1 cellular context compared by ENCODE assay signal in the genomic region with DNA sequence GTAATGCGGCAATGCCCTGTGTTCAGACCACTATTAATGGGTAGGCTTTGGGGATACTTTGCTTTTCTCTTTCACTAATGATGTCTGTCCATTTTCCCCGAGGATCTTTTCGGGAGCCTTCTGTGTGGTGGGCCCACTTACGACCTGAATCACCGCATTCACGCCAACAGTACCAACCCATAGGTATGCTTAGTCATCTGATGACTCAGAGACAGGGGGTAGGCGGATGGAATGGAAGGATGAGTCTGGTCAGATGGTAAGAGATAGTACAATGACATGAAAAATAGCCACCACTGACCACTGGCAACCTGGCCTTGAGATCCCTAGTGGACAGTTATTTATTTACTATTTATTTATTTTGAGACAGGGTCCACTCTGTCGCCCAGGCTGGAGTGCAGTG.
A peak's percentile ranks its signal among the peaks of the same experiment; 100 is the strongest.
TF ChIP-seq lines count a peak whose summit lies in the region.

No MANE protein-coding gene starts in this region.

TF ChIP-seq in K562, 482 proteins besides CTCF, POLR2A, EP300 and RAD21:
- TF ChIP-seq RCOR1 (IDR thresholded peaks at IDR 0.05; ENCODE audit: borderline replicate concordance in 1 of 2, low read depth in 2 of 2, low read length in 2 of 2) (peak in 1 of 2 experiments; percentile 68; a peak in 1 of 4 replicates), DPF2 (IDR thresholded peaks at IDR 0.05) (peak; percentile 76), PHF21A (IDR thresholded peaks at IDR 0.05; ENCODE audit: borderline replicate concordance, low read depth) (no peak), KDM1A (IDR thresholded peaks at IDR 0.05) (0 out of 4 replicates have a peak, but pooled peaks of 1 of the 2 experiments have one; percentile 18), PHTF2 (CRISPR knock-in tag; IDR thresholded peaks at IDR 0.05) (no peak), ZNF316 (IDR thresholded peaks at IDR 0.05) (peak; percentile 76), MAFF (IDR thresholded peaks at IDR 0.05; ENCODE audit: low read length) (peak; percentile 55; the same call in 1 of the 2 replicates), SMARCA4 (IDR thresholded peaks at IDR 0.05) (peak; percentile 74), PKNOX1 (IDR thresholded peaks at IDR 0.05) (peak; percentile 42), SNIP1 (IDR thresholded peaks at IDR 0.05; ENCODE audit: low read depth) (0 out of 2 replicates have a peak, but pooled peaks have one; percentile 23), FOS (IDR thresholded peaks at IDR 0.05; ENCODE audit: extremely low read depth, insufficient read length) (peak; percentile 55), MAFK (IDR thresholded peaks at IDR 0.05; ENCODE audit: low read length) (peak; percentile 68), CTBP1 (IDR thresholded peaks at IDR 0.05; ENCODE audit: borderline replicate concordance) (peak; percentile 90), JUND (IDR thresholded peaks at IDR 0.05; ENCODE audit: borderline replicate concordance, low read depth, low read length) (peak; percentile 94), JUND (tag; IDR thresholded peaks at IDR 0.05; ENCODE audit: borderline replicate concordance, low read depth, low read length) (peak; percentile 94), CBFA2T3 (IDR thresholded peaks at IDR 0.05) (peak; percentile 23; the same call in 1 of the 2 replicates), SMC3 (conservative IDR thresholded peaks at IDR 0.05; ENCODE audit: insufficient read depth, low read depth, low read length) (no peak), NFE2 (IDR thresholded peaks at IDR 0.05; ENCODE audit: low read depth) (peak; percentile 79), MYBL2 (IDR thresholded peaks at IDR 0.05; ENCODE audit: low read depth) (no peak), MYBL2 (CRISPR knock-in tag; IDR thresholded peaks at IDR 0.05; ENCODE audit: borderline replicate concordance) (no peak), MAFG (tag; conservative IDR thresholded peaks at IDR 0.05) (peak; percentile 82), MEIS2 (IDR thresholded peaks at IDR 0.05; ENCODE audit: partially characterized antibody) (peak; percentile 89), EGR1 (conservative IDR thresholded peaks at IDR 0.05) (peak; percentile 70), ARID1B (IDR thresholded peaks at IDR 0.05) (peak; percentile 71), JUN (IDR thresholded peaks at IDR 0.05; ENCODE audit: borderline replicate concordance, low read depth, low read length) (peak; percentile 82; the same call in 1 of the 2 replicates), JUN (CRISPR knock-in tag; IDR thresholded peaks at IDR 0.05; ENCODE audit: borderline replicate concordance) (no peak), MECOM (CRISPR knock-in tag; IDR thresholded peaks at IDR 0.05) (peak; percentile 99), FOSL1 (tag; conservative IDR thresholded peaks at IDR 0.05) (peak; percentile 95), ZEB2 (IDR thresholded peaks at IDR 0.05) (peak; percentile 85), SMARCE1 (IDR thresholded peaks at IDR 0.05) (peak; percentile 55; the same call in 1 of the 2 replicates), RNF2 (IDR thresholded peaks at IDR 0.05) (no peak), BACH1 (tag; IDR thresholded peaks at IDR 0.05) (peak; percentile 38; the same call in 1 of the 2 replicates), C11orf30 (IDR thresholded peaks at IDR 0.05; ENCODE audit: low read depth) (peak; percentile 71), DACH1 (IDR thresholded peaks at IDR 0.05; ENCODE audit: partially characterized antibody) (no peak)
- TF ChIP-seq, protein P1, sequence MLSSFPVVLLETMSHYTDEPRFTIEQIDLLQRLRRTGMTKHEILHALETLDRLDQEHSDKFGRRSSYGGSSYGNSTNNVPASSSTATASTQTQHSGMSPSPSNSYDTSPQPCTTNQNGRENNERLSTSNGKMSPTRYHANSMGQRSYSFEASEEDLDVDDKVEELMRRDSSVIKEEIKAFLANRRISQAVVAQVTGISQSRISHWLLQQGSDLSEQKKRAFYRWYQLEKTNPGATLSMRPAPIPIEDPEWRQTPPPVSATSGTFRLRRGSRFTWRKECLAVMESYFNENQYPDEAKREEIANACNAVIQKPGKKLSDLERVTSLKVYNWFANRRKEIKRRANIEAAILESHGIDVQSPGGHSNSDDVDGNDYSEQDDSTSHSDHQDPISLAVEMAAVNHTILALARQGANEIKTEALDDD (IDR thresholded peaks at IDR 0.05) = no peak
- TF ChIP-seq, protein P2, sequence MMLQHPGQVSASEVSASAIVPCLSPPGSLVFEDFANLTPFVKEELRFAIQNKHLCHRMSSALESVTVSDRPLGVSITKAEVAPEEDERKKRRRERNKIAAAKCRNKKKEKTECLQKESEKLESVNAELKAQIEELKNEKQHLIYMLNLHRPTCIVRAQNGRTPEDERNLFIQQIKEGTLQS (IDR thresholded peaks at IDR 0.05) = peak; percentile 92
- TF ChIP-seq, protein P2 (CRISPR knock-in tag; conservative IDR thresholded peaks at IDR 0.05) = no peak
- TF ChIP-seq, protein P3, sequence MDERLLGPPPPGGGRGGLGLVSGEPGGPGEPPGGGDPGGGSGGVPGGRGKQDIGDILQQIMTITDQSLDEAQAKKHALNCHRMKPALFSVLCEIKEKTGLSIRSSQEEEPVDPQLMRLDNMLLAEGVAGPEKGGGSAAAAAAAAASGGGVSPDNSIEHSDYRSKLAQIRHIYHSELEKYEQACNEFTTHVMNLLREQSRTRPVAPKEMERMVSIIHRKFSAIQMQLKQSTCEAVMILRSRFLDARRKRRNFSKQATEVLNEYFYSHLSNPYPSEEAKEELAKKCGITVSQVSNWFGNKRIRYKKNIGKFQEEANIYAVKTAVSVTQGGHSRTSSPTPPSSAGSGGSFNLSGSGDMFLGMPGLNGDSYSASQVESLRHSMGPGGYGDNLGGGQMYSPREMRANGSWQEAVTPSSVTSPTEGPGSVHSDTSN (CRISPR knock-in tag; IDR thresholded peaks at IDR 0.05; ENCODE audit: low read depth) = peak; percentile 36; the same call in 1 of the 2 replicates
- TF ChIP-seq, protein P3 (tag; conservative IDR thresholded peaks at IDR 0.05; ENCODE audit: low read depth) = peak; percentile 72
